34 cellular contexts compared by ENCODE assay signal in genomic region chr17:28485049-28485448, GRCh38. TPM values are rescaled to one million over a fixed set of nuclear protein-coding genes. Genes with fewer than 3 reads are reported as not detected.
"Had no signal": no experiment of that assay in that cellular context is flagged by ENCODE, and none has a peak within 500 bp of the region (broad histone marks: within the 10 kb centered on the region; RNA-seq: fewer than 3 reads in every experiment).

No MANE protein-coding gene starts in this region.

- H3K4me3 Mint-ChIP-seq: activated naive CD4-positive, alpha-beta T cell treated with anti-CD3 and anti-CD28 coated beads, Interleukin-2, amount 10 ng/mL, durations not matched to agents 7 days and 5 days; activated naive CD8-positive, alpha-beta T cell treated with anti-CD3 and anti-CD28 coated beads, Interleukin-2, amount 10 ng/mL, durations not matched to agents 7 days and 5 days; brain; effector memory CD8-positive, alpha-beta T cell; nephron; stimulated activated naive B cell treated with anti-CD40 and anti-IgM and Interleukin-4, amounts not matched to agents 10 μg/mL and 1 μg/mL and 100 μg/mL, for 72 hours; T-helper 2 cell treated with Interferon-gamma antibody and Interleukin-4, amounts not matched to agents 5 μg/mL and 100 μg/mL, for 36 hours had no signal

- H3K4me2 ChIP-seq: hepatocyte had no signal

- H3K27ac ChIP-seq: ascending aorta, gastroesophageal sphincter, hepatocyte, neutrophil, ovary, prostate gland, sigmoid colon, stomach, thyroid gland, upper lobe of right lung, VCaP had no signal

- DNase-seq: activated CD4-positive, alpha-beta T cell treated with anti-CD3 and anti-CD28 coated beads for 4 hours; activated CD4-positive, alpha-beta T cell treated with anti-CD3 and anti-CD28 coated beads, Interleukin-2, amount 50 U/mL, for 4 hours; activated CD8-positive, alpha-beta memory T cell treated with anti-CD3 and anti-CD28 coated beads for 24 hours; activated gamma-delta T cell; activated naive CD4-positive, alpha-beta T cell treated with anti-CD3 and anti-CD28 coated beads, Interleukin-2, amount 10 ng/mL, durations not matched to agents 7 days and 5 days; activated naive CD8-positive, alpha-beta T cell treated with anti-CD3 and anti-CD28 coated beads, Interleukin-2, amount 10 ng/mL, durations not matched to agents 7 days and 5 days; activated T-cell treated with anti-CD3 and anti-CD28 coated beads, Interleukin-2, amount 50 U/mL, for 1 hour; cortex of kidney; effector memory CD8-positive, alpha-beta T cell; erythroblast; islet precursor cell; mammary epithelial cell; ovary; sigmoid colon; small intestine; stimulated activated CD4-positive, alpha-beta T cell treated with anti-CD3 and anti-CD28 coated beads, Interleukin-1b, Interleukin-23, amount 100 ng/mL, for 48 hours; stimulated activated naive B cell treated with anti-CD40 and anti-IgM and Interleukin-4, amounts not matched to agents 10 μg/mL and 1 μg/mL and 100 μg/mL, for 72 hours; stomach; thyroid gland; upper lobe of right lung had no signal

- H3K4me3 ChIP-seq: ascending aorta, gastroesophageal sphincter, hepatocyte, ovary, prostate gland, sigmoid colon, stomach, thyroid gland, upper lobe of right lung had no signal

- H3K4me1 ChIP-seq: ascending aorta, gastroesophageal sphincter, prostate gland, sigmoid colon, stomach had no signal

- ATAC-seq: effector memory CD8-positive, alpha-beta T cell; gastroesophageal sphincter; upper lobe of right lung had no signal

- H3K4me1 Mint-ChIP-seq: brain, nephron had no signal

- H3K27ac Mint-ChIP-seq: activated naive CD4-positive, alpha-beta T cell treated with anti-CD3 and anti-CD28 coated beads, Interleukin-2, amount 10 ng/mL, durations not matched to agents 7 days and 5 days; effector memory CD8-positive, alpha-beta T cell; stimulated activated naive B cell treated with anti-CD40 and anti-IgM and Interleukin-4, amounts not matched to agents 10 μg/mL and 1 μg/mL and 100 μg/mL, for 72 hours; T-helper 2 cell treated with Interferon-gamma antibody and Interleukin-4, amounts not matched to agents 5 μg/mL and 100 μg/mL, for 36 hours had no signal

- H3K9me3 ChIP-seq: ascending aorta, gastroesophageal sphincter, neutrophil, ovary, prostate gland, sigmoid colon, stomach, thyroid gland, upper lobe of right lung had no signal

- H3K9me3 Mint-ChIP-seq: activated naive CD4-positive, alpha-beta T cell treated with anti-CD3 and anti-CD28 coated beads, Interleukin-2, amount 10 ng/mL, durations not matched to agents 7 days and 5 days; activated naive CD8-positive, alpha-beta T cell treated with anti-CD3 and anti-CD28 coated beads, Interleukin-2, amount 10 ng/mL, durations not matched to agents 7 days and 5 days; brain; effector memory CD8-positive, alpha-beta T cell; nephron; stimulated activated naive B cell treated with anti-CD40 and anti-IgM and Interleukin-4, amounts not matched to agents 10 μg/mL and 1 μg/mL and 100 μg/mL, for 72 hours; T-helper 2 cell treated with Interferon-gamma antibody and Interleukin-4, amounts not matched to agents 5 μg/mL and 100 μg/mL, for 36 hours had no signal

- H3K36me3 ChIP-seq: ascending aorta, gastroesophageal sphincter, neutrophil, ovary, prostate gland, sigmoid colon, stomach, thyroid gland, upper lobe of right lung had no signal

- H3K27me3 ChIP-seq: ascending aorta, hepatocyte, neutrophil, ovary, sigmoid colon, thyroid gland, upper lobe of right lung had no signal

- H3K36me3 Mint-ChIP-seq: activated naive CD4-positive, alpha-beta T cell treated with anti-CD3 and anti-CD28 coated beads, Interleukin-2, amount 10 ng/mL, durations not matched to agents 7 days and 5 days; activated naive CD8-positive, alpha-beta T cell treated with anti-CD3 and anti-CD28 coated beads, Interleukin-2, amount 10 ng/mL, durations not matched to agents 7 days and 5 days; brain; stimulated activated naive B cell treated with anti-CD40 and anti-IgM and Interleukin-4, amounts not matched to agents 10 μg/mL and 1 μg/mL and 100 μg/mL, for 72 hours had no signal

- H3K27me3 Mint-ChIP-seq: effector memory CD8-positive, alpha-beta T cell had no signal

RNA-seq across cellular contexts. Expression of gene SLC13A2, which starts 11.6 kb away (rescaled TPM):
- total RNA-seq: activated naive CD8-positive, alpha-beta T cell treated with anti-CD3 and anti-CD28 coated beads, Interleukin-2, amount 10 ng/mL, durations not matched to agents 7 days and 5 days; ascending aorta; cardiac septum; cerebellum; fibroblast of lung; fibroblast of villous mesenchyme; mammary epithelial cell; thyroid gland had no signal

RNA-seq across cellular contexts. Expression of gene FOXN1, which starts 21.1 kb away (rescaled TPM):
- total RNA-seq: activated naive CD8-positive, alpha-beta T cell treated with anti-CD3 and anti-CD28 coated beads, Interleukin-2, amount 10 ng/mL, durations not matched to agents 7 days and 5 days; ascending aorta; cardiac septum; cerebellum; fibroblast of lung; fibroblast of villous mesenchyme; hepatocyte; liver; mammary epithelial cell; ovary; sigmoid colon had no signal
